ENCODE assay signal across 1 cellular context in the genomic region with DNA sequence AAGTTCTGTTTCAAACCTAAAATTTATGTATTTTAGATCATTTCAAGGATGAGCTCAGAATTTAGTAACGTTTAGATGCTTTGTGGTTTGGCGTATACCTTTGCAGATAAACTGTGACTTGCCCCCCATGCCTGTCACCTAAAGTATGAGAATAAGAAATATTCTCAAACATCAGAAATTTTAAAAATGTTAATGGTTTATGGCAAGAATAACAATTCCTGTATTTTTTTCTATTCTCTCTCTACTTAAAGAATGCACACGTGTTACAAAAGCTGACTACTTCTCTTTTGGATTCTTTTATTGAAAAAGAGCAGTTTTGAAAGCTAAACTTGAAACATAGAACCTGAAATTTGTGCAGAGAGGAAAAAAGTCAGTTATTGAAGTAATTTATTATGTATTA.
TF ChIP-seq lines count a peak whose summit lies in the region.

No MANE protein-coding gene starts in this region.

TF ChIP-seq in A549, 52 proteins besides CTCF, POLR2A, EP300 and RAD21 (continued from another document):
- TF ChIP-seq, protein P1, sequence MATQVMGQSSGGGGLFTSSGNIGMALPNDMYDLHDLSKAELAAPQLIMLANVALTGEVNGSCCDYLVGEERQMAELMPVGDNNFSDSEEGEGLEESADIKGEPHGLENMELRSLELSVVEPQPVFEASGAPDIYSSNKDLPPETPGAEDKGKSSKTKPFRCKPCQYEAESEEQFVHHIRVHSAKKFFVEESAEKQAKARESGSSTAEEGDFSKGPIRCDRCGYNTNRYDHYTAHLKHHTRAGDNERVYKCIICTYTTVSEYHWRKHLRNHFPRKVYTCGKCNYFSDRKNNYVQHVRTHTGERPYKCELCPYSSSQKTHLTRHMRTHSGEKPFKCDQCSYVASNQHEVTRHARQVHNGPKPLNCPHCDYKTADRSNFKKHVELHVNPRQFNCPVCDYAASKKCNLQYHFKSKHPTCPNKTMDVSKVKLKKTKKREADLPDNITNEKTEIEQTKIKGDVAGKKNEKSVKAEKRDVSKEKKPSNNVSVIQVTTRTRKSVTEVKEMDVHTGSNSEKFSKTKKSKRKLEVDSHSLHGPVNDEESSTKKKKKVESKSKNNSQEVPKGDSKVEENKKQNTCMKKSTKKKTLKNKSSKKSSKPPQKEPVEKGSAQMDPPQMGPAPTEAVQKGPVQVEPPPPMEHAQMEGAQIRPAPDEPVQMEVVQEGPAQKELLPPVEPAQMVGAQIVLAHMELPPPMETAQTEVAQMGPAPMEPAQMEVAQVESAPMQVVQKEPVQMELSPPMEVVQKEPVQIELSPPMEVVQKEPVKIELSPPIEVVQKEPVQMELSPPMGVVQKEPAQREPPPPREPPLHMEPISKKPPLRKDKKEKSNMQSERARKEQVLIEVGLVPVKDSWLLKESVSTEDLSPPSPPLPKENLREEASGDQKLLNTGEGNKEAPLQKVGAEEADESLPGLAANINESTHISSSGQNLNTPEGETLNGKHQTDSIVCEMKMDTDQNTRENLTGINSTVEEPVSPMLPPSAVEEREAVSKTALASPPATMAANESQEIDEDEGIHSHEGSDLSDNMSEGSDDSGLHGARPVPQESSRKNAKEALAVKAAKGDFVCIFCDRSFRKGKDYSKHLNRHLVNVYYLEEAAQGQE (IDR thresholded peaks at IDR 0.05) = no peak
- TF ChIP-seq MYC (IDR thresholded peaks at IDR 0.05; ENCODE audit: borderline replicate concordance, low read length) = no peak
- TF ChIP-seq HOXB13 (CRISPR knock-in tag; IDR thresholded peaks at IDR 0.05; ENCODE audit: low read depth) = no peak
- TF ChIP-seq MAZ (IDR thresholded peaks at IDR 0.05; ENCODE audit: borderline replicate concordance, low read depth, low read length) = no peak
TF ChIP-seq in A549: peak in this region for 0.
